Comparison of ENCODE assay signal across 16 cellular contexts in the genomic region with DNA sequence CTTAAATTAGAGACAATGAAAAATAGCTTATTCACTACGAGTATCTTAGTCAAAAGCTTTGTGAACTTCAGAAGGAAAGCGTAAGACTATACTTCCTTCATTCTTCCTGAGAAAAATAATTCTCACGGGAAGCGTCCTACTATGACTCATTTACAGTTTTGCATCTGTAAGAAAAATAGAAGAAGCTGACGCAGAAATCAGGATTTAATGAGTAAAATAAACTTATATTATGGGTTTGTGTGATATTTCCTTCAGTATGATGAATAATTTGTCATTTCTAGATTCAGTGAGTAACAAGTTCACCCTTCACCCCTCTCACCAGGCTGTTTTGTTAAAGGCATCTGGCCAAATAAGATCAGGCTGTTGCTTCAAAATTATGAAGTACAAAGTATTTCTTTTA. TPM values are rescaled to one million over a fixed set of nuclear protein-coding genes. Genes with fewer than 3 reads are reported as not detected.
DNase-seq lines count a peak whose midpoint lies in the region; ATAC-seq and TF ChIP-seq lines count a peak whose summit lies in the region.
"Had no signal": no experiment of that assay in that cellular context is flagged by ENCODE, and none has a peak within 500 bp of the region (broad histone marks: within the 10 kb centered on the region; RNA-seq: fewer than 3 reads in every experiment).

No MANE protein-coding gene starts in this region.

- peak overlapping the region; percentile 41 for H3K4me3 ChIP-seq in thoracic aorta
- H3K4me3 ChIP-seq in body of pancreas: no peak overlapping the region
- H3K4me3 ChIP-seq: vagina had no signal

- no peak for TF ChIP-seq POLR2A in body of pancreas (IDR thresholded peaks at IDR 0.05)

- H3K27ac ChIP-seq in thoracic aorta (peak overlapping the region; percentile 44 to 59), body of pancreas (no peak overlapping the region)
- H3K27ac ChIP-seq: vagina had no signal

- DNase-seq in Right ventricle myocardium superior (no peak), Right ventricle myocardium inferior (ENCODE audit: missing footprints) (no peak), brain pericyte (ENCODE audit: low read depth, low spot score) (peak; percentile 79), left ventricle myocardium superior (no peak), thoracic aorta (ENCODE audit: low spot score) (no peak), body of pancreas (no peak), omental fat pad (ENCODE audit: low spot score) (no peak)
- DNase-seq: activated CD4-positive, alpha-beta memory T cell treated with anti-CD3 and anti-CD28 coated beads, Interleukin-2, amount 10 ng/mL, durations not matched to agents 7 days and 5 days; Calu3; left colon; naive thymus-derived CD8-positive, alpha-beta T cell; NCI-H1092 treated with DMSO at 0.1 percent for 48 hours; right cardiac atrium; stimulated activated naive B cell treated with anti-CD40 and anti-IgM and Interleukin-4, amounts not matched to agents 10 μg/mL and 1 μg/mL and 100 μg/mL, for 72 hours had no signal

- H3K4me1 ChIP-seq in thoracic aorta (ENCODE audit: control insufficient read depth in 1 of 2, low read depth in 2 of 2) (peaks cover 8 to 36% of the 10 kb centered on the region in 2 donors), body of pancreas (no peaks in the 10 kb centered on the region)
- H3K4me1 ChIP-seq: vagina had no signal

- no peaks in the 10 kb centered on the region for H3K36me3 ChIP-seq in thoracic aorta
- no peaks in the 10 kb centered on the region for H3K36me3 ChIP-seq in body of pancreas (replicated peaks in 1 of 2; ENCODE audit: insufficient read depth in 1 of 2, low read depth in 2 of 2)
- H3K36me3 ChIP-seq: vagina had no signal

- H3K27me3 ChIP-seq in thoracic aorta (replicated peaks; ENCODE audit: insufficient read depth) (no peaks in the 10 kb centered on the region), body of pancreas (no peaks in the 10 kb centered on the region)
- H3K27me3 ChIP-seq: vagina had no signal

- intact Hi-C loops in Right ventricle myocardium superior (cut with DNase I) (no loop called here), Right ventricle myocardium inferior (cut with DNase I) (no loop called here), left ventricle myocardium superior (cut with micrococcal nuclease) (no loop called here), body of pancreas (cut with DNase I) (no loop called here)

- H3K9me3 ChIP-seq in thoracic aorta: no peaks in the 10 kb centered on the region
- no peaks in the 10 kb centered on the region for H3K9me3 ChIP-seq in body of pancreas
- H3K9me3 ChIP-seq: vagina had no signal

- WGBS in body of pancreas, 2 donors: 66 to 73% methylated on average over 5 of the region's 5 CpGs

- TF ChIP-seq CTCF in thoracic aorta (IDR thresholded peaks at IDR 0.05): no peak
- TF ChIP-seq CTCF in body of pancreas (IDR thresholded peaks at IDR 0.05): no peak
- TF ChIP-seq CTCF in omental fat pad (IDR thresholded peaks at IDR 0.05): no peak

- peak; percentile 50 for ATAC-seq in Right ventricle myocardium superior (ENCODE audit: poor library complexity)
- ATAC-seq in Right ventricle myocardium inferior: no peak
- ATAC-seq in left ventricle myocardium superior: peak; percentile 52
- ATAC-seq in thoracic aorta (ENCODE audit: insufficient number of reproducible peaks, low FRiP score, low read depth): peak; percentile 48
- ATAC-seq in HG02571 (IDR thresholded peaks at IDR 0.05; ENCODE audit: unreplicated experiment): no peak
- no peak for ATAC-seq in body of pancreas
- ATAC-seq in omental fat pad (ENCODE audit: low FRiP score): no peak
- ATAC-seq: left colon; naive thymus-derived CD8-positive, alpha-beta T cell; stimulated activated naive B cell treated with anti-CD40 and anti-IgM and Interleukin-4, amounts not matched to agents 10 μg/mL and 1 μg/mL and 100 μg/mL, for 72 hours had no signal

RNA-seq across cellular contexts. Expression of gene PDE3A, which starts 17.8 kb away (rescaled TPM):
- total RNA-seq in Right ventricle myocardium superior (153 TPM), Right ventricle myocardium inferior (152 TPM), left ventricle myocardium superior (171 TPM), thoracic aorta (100 to 1,000 TPM in 1 of 2 donors, 10 to 100 TPM in 1; 78.3 to 110 TPM), body of pancreas (10 to 100 TPM; 20.5 to 28.3 TPM), omental fat pad (10 to 100 TPM; 10.9 to 18.6 (median 13.7) TPM)
- total RNA-seq: activated CD4-positive, alpha-beta memory T cell treated with anti-CD3 and anti-CD28 coated beads, Interleukin-2, amount 10 ng/mL, durations not matched to agents 7 days and 5 days; naive thymus-derived CD8-positive, alpha-beta T cell had no signal

Comparison
In these comparisons a context has a peak if more than half of its experiments do, and no peak if none do; other contexts are left out.
1. ATAC-seq: peak in Right ventricle myocardium superior (single experiment), left ventricle myocardium superior (single experiment) and thoracic aorta (single experiment); none in Right ventricle myocardium inferior (single experiment), HG02571 (single experiment), body of pancreas (single experiment) and omental fat pad (single experiment).
2. H3K27ac ChIP-seq: peak in thoracic aorta (2 of 2); none in body of pancreas (0 of 4).